Comparison of ENCODE assay signal across 8 cellular contexts in the genomic region with DNA sequence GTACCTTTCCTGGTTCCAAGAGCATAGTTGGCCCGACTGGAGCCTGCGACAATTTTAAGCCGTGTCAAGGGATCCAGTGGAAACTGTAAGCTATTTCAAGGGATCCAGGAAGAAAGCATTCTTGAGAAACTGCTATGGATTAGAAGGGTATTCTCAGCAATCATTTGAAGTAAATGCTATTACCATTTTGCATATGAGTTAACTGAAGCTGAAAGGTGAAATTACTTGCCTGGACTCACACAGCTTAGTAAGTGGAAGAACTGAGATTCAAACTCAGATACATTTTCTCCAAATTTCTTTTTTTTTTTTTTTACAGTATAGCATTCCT. TPM values are rescaled to one million over a fixed set of nuclear protein-coding genes. Genes with fewer than 3 reads are reported as not detected.
DNase-seq lines count a peak whose midpoint lies in the region; ATAC-seq and TF ChIP-seq lines count a peak whose summit lies in the region.

No MANE protein-coding gene starts in this region.

- no peak overlapping the region for H2BK20ac ChIP-seq in IMR-90 (ENCODE audit: low read depth, low read length)

- H2AK9ac ChIP-seq in IMR-90 (replicated peaks; ENCODE audit: low read depth, low read length, poor library complexity), result no peak overlapping the region

- TF ChIP-seq POLR2A in IMR-90 (IDR thresholded peaks at IDR 0.05; ENCODE audit: low read depth, low read length), result no peak

- peaks cover 11% of the 10 kb centered on the region for H3K36me3 Mint-ChIP-seq in natural killer cell treated with Interleukin-12 subunit alpha and Interleukin-12 subunit beta and Interleukin-15 and Interleukin-18, amount 100 ng/mL, for 72 hours

- TF ChIP-seq RAD21 in IMR-90 (IDR thresholded peaks at IDR 0.05; ENCODE audit: low read length), result no peak

- H3K9ac ChIP-seq in BLaER1 treated with 17β-estradiol and CSF1 and Interleukin-3, amounts not matched to agents 10 nM and 100 nM, result peak overlapping the region; percentile 72 to 85 (median 83)
- peak overlapping the region; percentile 53 for H3K9ac ChIP-seq in IMR-90 (ENCODE audit: low read depth, low read length)

- no peak for ATAC-seq in IMR-90 (ENCODE audit: low read depth)
- no peak for ATAC-seq in natural killer cell treated with Interleukin-12 subunit alpha and Interleukin-12 subunit beta and Interleukin-15 and Interleukin-18, amount 100 ng/mL, for 72 hours
- ATAC-seq in GM19035 (IDR thresholded peaks at IDR 0.05; ENCODE audit: unreplicated experiment), result no peak
- ATAC-seq in HG02970 (IDR thresholded peaks at IDR 0.05; ENCODE audit: low FRiP score, unreplicated experiment), result no peak
- ATAC-seq in GM18909 (IDR thresholded peaks at IDR 0.05; ENCODE audit: poor library complexity, unreplicated experiment), result no peak

- peak overlapping the region; percentile 68 to 88 (median 74) for H3K4me3 ChIP-seq in BLaER1 treated with 17β-estradiol and CSF1 and Interleukin-3, amounts not matched to agents 10 nM and 100 nM
- peak overlapping the region; percentile 73 for H3K4me3 ChIP-seq in IMR-90 (ENCODE audit: insufficient read depth, low read depth, low read length)
- H3K4me3 ChIP-seq in coronary artery, result peak overlapping the region; percentile 84

- H2BK5ac ChIP-seq in IMR-90 (ENCODE audit: low read depth, low read length, poor library complexity, severe bottlenecking), result no peak overlapping the region

- no peak overlapping the region; the same call in 1 of the 2 replicates for H2AK5ac ChIP-seq in IMR-90 (ENCODE audit: low read depth, low read length)

- H3K56ac ChIP-seq in IMR-90 (ENCODE audit: extremely low read depth, insufficient read depth, low read length), result peak overlapping the region; percentile 67; the same call in 1 of the 2 replicates

- peak overlapping the region; percentile 56; the same call in 1 of the 2 replicates for H3K4ac ChIP-seq in IMR-90 (ENCODE audit: low read depth, low read length)

- H3K79me1 ChIP-seq in IMR-90 (ENCODE audit: low read depth in 1 of 2, low read length in 2 of 2), result peaks cover 0 to 7% of the 10 kb centered on the region in 2 experiments; a peak in 2 of 4 replicates

- no peaks in the 10 kb centered on the region for H4K20me1 ChIP-seq in BLaER1 treated with 17β-estradiol and CSF1 and Interleukin-3, amounts not matched to agents 10 nM and 100 nM
- H4K20me1 ChIP-seq in IMR-90 (ENCODE audit: insufficient read depth, low read length), result no peaks in the 10 kb centered on the region

- peaks cover 22 to 26% of the 10 kb centered on the region in 2 donors for H3K4me1 Mint-ChIP-seq in natural killer cell treated with Interleukin-12 subunit alpha and Interleukin-12 subunit beta and Interleukin-15 and Interleukin-18, amount 100 ng/mL, for 72 hours (ENCODE audit: low read depth in 2 of 2)

- H2AFZ ChIP-seq in IMR-90 (replicated peaks; ENCODE audit: low read length, poor library complexity), result peak overlapping the region; percentile 97

- H4K5ac ChIP-seq in IMR-90 (ENCODE audit: low read depth, low read length), result peak overlapping the region; percentile 13

- no peak overlapping the region for H2BK15ac ChIP-seq in IMR-90 (ENCODE audit: low read depth, low read length)

- H3K27me3 ChIP-seq in BLaER1 treated with 17β-estradiol and CSF1 and Interleukin-3, amounts not matched to agents 10 nM and 100 nM, result no peaks in the 10 kb centered on the region
- no peaks in the 10 kb centered on the region for H3K27me3 ChIP-seq in IMR-90 (ENCODE audit: control insufficient read depth, insufficient read depth, low read length)

- in situ Hi-C loops in IMR-90 (cut with MboI; ENCODE audit: low sequenced_read_pairs), result no loop called here

- peaks cover 0 to 19% (median 9%) of the 10 kb centered on the region in 11 experiments; a peak in 14 of 22 replicates for H3K9me3 ChIP-seq in BLaER1 treated with 17β-estradiol and CSF1 and Interleukin-3, amounts not matched to agents 10 nM and 100 nM (replicated peaks in 1 of 11)
- no peaks in the 10 kb centered on the region for H3K9me3 ChIP-seq in IMR-90 (ENCODE audit: control insufficient read depth, insufficient read depth, low read length)

- H2BK120ac ChIP-seq in IMR-90 (ENCODE audit: low read depth, low read length), result no peak overlapping the region

- peak overlapping the region; percentile 79 to 99 (median 90) for H3K4me2 ChIP-seq in BLaER1 treated with 17β-estradiol and CSF1 and Interleukin-3, amounts not matched to agents 10 nM and 100 nM
- H3K4me2 ChIP-seq in IMR-90 (ENCODE audit: low read depth, low read length), result peak overlapping the region; percentile 86

- H3K23ac ChIP-seq in IMR-90 (ENCODE audit: low read depth, low read length), result peak overlapping the region; percentile 31; the same call in 1 of the 2 replicates

- BruUV-seq in IMR-90 (replicated peaks; lab: Mats Ljungman, UMichigan), result no TSS peak

- peak overlapping the region; percentile 41; the same call in 1 of the 2 replicates for H3K14ac ChIP-seq in IMR-90 (replicated peaks; ENCODE audit: low read depth, low read length)

- no peak overlapping the region for H4K91ac ChIP-seq in IMR-90 (ENCODE audit: insufficient read depth, low read depth, low read length)

- dilution Hi-C loops in IMR-90 (cut with HindIII; ENCODE audit: low sequenced_read_pairs, unreplicated experiment), result no loop called here

- H3K4me1 ChIP-seq in BLaER1 treated with 17β-estradiol and CSF1 and Interleukin-3, amounts not matched to agents 10 nM and 100 nM, result peaks cover 11 to 24% (median 18%) of the 10 kb centered on the region in 10 experiments
- H3K4me1 ChIP-seq in IMR-90 (ENCODE audit: control insufficient read depth, insufficient read depth, low read length), result no peaks in the 10 kb centered on the region

- peak overlapping the region; percentile 93 for H3K4me3 Mint-ChIP-seq in natural killer cell treated with Interleukin-12 subunit alpha and Interleukin-12 subunit beta and Interleukin-15 and Interleukin-18, amount 100 ng/mL, for 72 hours

- CTCF ChIA-PET in IMR-90 (lab: Yijun Ruan, JAX), result interaction anchor here (0.6 to 1.5 kb wide), 7 partner anchors 8 to 1768 kb away, joined by 3 to 10 read pairs (median 5); no protein-coding TSS in a partner anchor

- peaks cover 11 to 13% of the 10 kb centered on the region in 2 donors for H3K27me3 Mint-ChIP-seq in natural killer cell treated with Interleukin-12 subunit alpha and Interleukin-12 subunit beta and Interleukin-15 and Interleukin-18, amount 100 ng/mL, for 72 hours

- DNase-seq in IMR-90 (no peak), coronary artery (ENCODE audit: low spot score) (no peak), amygdala (lab: John Stamatoyannopoulos, UW) (no peak)
- no peak for DNase-seq in natural killer cell treated with Interleukin-12 subunit alpha and Interleukin-12 subunit beta and Interleukin-15 and Interleukin-18, amount 100 ng/mL, for 72 hours (ENCODE audit: low spot score)

- 0% methylated on average over 1 of the region's 3 CpGs; no CpG with 5 or more reads in 1 of the 2 experiments for WGBS in IMR-90 (ENCODE audit: extremely low coverage in 2 of 2, insufficient read length in 1 of 2), 2 experiments

- POLR2A ChIA-PET in IMR-90 (lab: Charles Lee; ENCODE audit: unreplicated experiment), result no interaction called here

- peaks cover 14 to 28% (median 20%) of the 10 kb centered on the region in 11 experiments; a peak in 21 of 22 replicates for H3K36me3 ChIP-seq in BLaER1 treated with 17β-estradiol and CSF1 and Interleukin-3, amounts not matched to agents 10 nM and 100 nM
- no peaks in the 10 kb centered on the region for H3K36me3 ChIP-seq in IMR-90 (ENCODE audit: control insufficient read depth, insufficient read depth, low read length)

- H3K9me1 ChIP-seq in IMR-90 (ENCODE audit: insufficient read depth, low read length), result no peaks in the 10 kb centered on the region

- peak overlapping the region; percentile 46 to 93 (median 85) for H3K27ac ChIP-seq in BLaER1 treated with 17β-estradiol and CSF1 and Interleukin-3, amounts not matched to agents 10 nM and 100 nM
- H3K27ac ChIP-seq in IMR-90 (ENCODE audit: insufficient read depth, low read length) (peak overlapping the region; percentile 54), coronary artery (peak overlapping the region; percentile 85 to 87)

- H4K8ac ChIP-seq in IMR-90 (ENCODE audit: low read depth in 2 of 2, low read length in 2 of 2), result peak overlapping the region; percentile 65 to 87; a peak in 2 of 4 replicates

- peak overlapping the region; percentile 84 to 93 for H3K27ac Mint-ChIP-seq in natural killer cell treated with Interleukin-12 subunit alpha and Interleukin-12 subunit beta and Interleukin-15 and Interleukin-18, amount 100 ng/mL, for 72 hours

- H3K9me3 Mint-ChIP-seq in natural killer cell treated with Interleukin-12 subunit alpha and Interleukin-12 subunit beta and Interleukin-15 and Interleukin-18, amount 100 ng/mL, for 72 hours, result peaks cover 6% of the 10 kb centered on the region

- TF ChIP-seq CTCF in IMR-90 (conservative IDR thresholded peaks at IDR 0.05; ENCODE audit: low read depth, low read length) (no peak), coronary artery (IDR thresholded peaks at IDR 0.05) (no peak)

- intact Hi-C loops in IMR-90 (cut with micrococcal nuclease), result loop anchor here (5.0 to 10.0 kb wide), 2 partner anchors 133 to 320 kb away; partner anchors contain the start of gene RIMS3

- H3K18ac ChIP-seq in IMR-90 (ENCODE audit: low read depth, low read length), result no peak overlapping the region

RNA-seq across cellular contexts. Expression of gene ZNF684, which starts 0.6 kb away (rescaled TPM):
- 4.1 and 5.0 TPM in 2 replicates for total RNA-seq in IMR-90 (2012; rRNA removed)
- polyA plus RNA-seq in IMR-90 (2012; rRNA removed), result 1.4 and 1.8 TPM in 2 replicates
- polyA plus RNA-seq in IMR-90 (2012; cell fraction: cytosol; rRNA removed), result 0.37 and 1.4 TPM in 2 replicates
- 0.63 and 4.1 TPM in 2 replicates for polyA plus RNA-seq in IMR-90 (2012; cell fraction: nucleus; rRNA removed; ENCODE audit: low replicate concordance)
- 1 to 10 TPM; 6.6 to 9.3 TPM for total RNA-seq in natural killer cell treated with Interleukin-12 subunit alpha and Interleukin-12 subunit beta and Interleukin-15 and Interleukin-18, amount 100 ng/mL, for 72 hours

RNA-seq across cellular contexts. Expression of gene EXO5, which starts 23.5 kb away (rescaled TPM):
- total RNA-seq in IMR-90 (2012; rRNA removed), result 11.1 and 13.1 TPM in 2 replicates
- 6.5 and 7.8 TPM in 2 replicates for polyA plus RNA-seq in IMR-90 (2012; rRNA removed)
- 2.3 and 4.0 TPM in 2 replicates for polyA plus RNA-seq in IMR-90 (2012; cell fraction: cytosol; rRNA removed)
- 2.9 and 10.4 TPM in 2 replicates for polyA plus RNA-seq in IMR-90 (2012; cell fraction: nucleus; rRNA removed; ENCODE audit: low replicate concordance)
- 10 to 100 TPM; 13.1 to 14.2 TPM for total RNA-seq in natural killer cell treated with Interleukin-12 subunit alpha and Interleukin-12 subunit beta and Interleukin-15 and Interleukin-18, amount 100 ng/mL, for 72 hours

RNA-seq across cellular contexts. Expression of gene ZFP69, which starts 54.9 kb away (rescaled TPM):
- 1.6 and 2.5 TPM in 2 replicates for total RNA-seq in IMR-90 (2012; rRNA removed)
- 1.2 TPM in 2 replicates for polyA plus RNA-seq in IMR-90 (2012; rRNA removed)
- 0.54 and 0.83 TPM in 2 replicates for polyA plus RNA-seq in IMR-90 (2012; cell fraction: cytosol; rRNA removed)
- 0.74 and 2.2 TPM in 2 replicates for polyA plus RNA-seq in IMR-90 (2012; cell fraction: nucleus; rRNA removed; ENCODE audit: low replicate concordance)
- total RNA-seq in natural killer cell treated with Interleukin-12 subunit alpha and Interleukin-12 subunit beta and Interleukin-15 and Interleukin-18, amount 100 ng/mL, for 72 hours, result 1 to 10 TPM; 4.3 to 4.5 TPM
